ENCODE assay signal across 8 cellular contexts in genomic region chr9:124617477-124618141, GRCh38.
DNase-seq lines count a peak whose midpoint lies in the region; ATAC-seq and TF ChIP-seq lines count a peak whose summit lies in the region.

No MANE protein-coding gene starts in this region.

- TF ChIP-seq CTCF in HFFc6 (IDR thresholded peaks at IDR 0.05) (peak; percentile 96), lung (IDR thresholded peaks at IDR 0.05; ENCODE audit: control extremely low read depth, extremely low read depth) (peak; percentile 89)

- no peaks in the 10 kb centered on the region for H3K36me3 Mint-ChIP-seq in HFFc6 (ENCODE audit: low read depth)

- H3K4me3 ChIP-seq in ectodermal cell (ENCODE audit: insufficient read depth, low read depth, low read length): no peak overlapping the region
- no peak overlapping the region for H3K4me3 ChIP-seq in lung

- no peaks in the 10 kb centered on the region; the same call in 1 of the 2 replicates for H3K27me3 Mint-ChIP-seq in HFFc6 (ENCODE audit: insufficient read depth)

- H3K9me3 ChIP-seq in ectodermal cell (ENCODE audit: control insufficient read depth, low read length) (no peaks in the 10 kb centered on the region), lung (ENCODE audit: control insufficient read depth in 2 of 2, insufficient read depth in 1 of 2, low read length in 1 of 2) (no peaks in the 10 kb centered on the region)

- peaks cover 50% of the 10 kb centered on the region for H3K4me1 Mint-ChIP-seq in HFFc6 (ENCODE audit: low read depth)

- no peaks in the 10 kb centered on the region for H3K9me3 Mint-ChIP-seq in HFFc6

- H3K4me3 Mint-ChIP-seq in HFFc6: no peak overlapping the region

- DNase-seq in COLO829 (ENCODE audit: low spot score) (peak; percentile 82), HFFc6 (peak; percentile 63), NCI-H524 treated with DMSO at 0.1 percent for 48 hours (lab: John Stamatoyannopoulos, UW) (peak; percentile 15), lung (ENCODE audit: low spot score) (peak; percentile 80)
- peak; percentile 80 to 82 for DNase-seq in activated CD4-positive, alpha-beta T cell treated with anti-CD3 and anti-CD28 coated beads, Interleukin-2, amount 50 U/mL, for 48 hours
- DNase-seq in stimulated activated CD8-positive, alpha-beta memory T cell treated with anti-CD3 and anti-CD28 coated beads, Interleukin-15, amount 100 ng/mL, for 1 hour (ENCODE audit: low read depth): peak; percentile 54

- WGBS in ectodermal cell, 2 experiments: 11 to 13% methylated on average over 3 of the region's 3 CpGs
- WGBS in lung, 2 donors: 29 to 34% methylated on average over 3 of the region's 3 CpGs

- H3K27ac Mint-ChIP-seq in HFFc6: no peak overlapping the region

- H3K27ac ChIP-seq in ectodermal cell (ENCODE audit: insufficient read depth, low read depth, low read length, poor library complexity, severe bottlenecking): peak overlapping the region; percentile 30
- peak overlapping the region in 1 of 2 donors; percentile 47 for H3K27ac ChIP-seq in lung (ENCODE audit: low read depth in 1 of 2, low read length in 1 of 2)

- H3K27me3 ChIP-seq in ectodermal cell (ENCODE audit: control insufficient read depth, insufficient read depth, low read length, poor library complexity, severe bottlenecking) (no peaks in the 10 kb centered on the region), lung (ENCODE audit: control insufficient read depth, insufficient read depth) (no peaks in the 10 kb centered on the region)

- ATAC-seq in lung (ENCODE audit: insufficient read depth, low FRiP score) (peak; percentile 82), HG03097 (IDR thresholded peaks at IDR 0.05; ENCODE audit: low FRiP score, unreplicated experiment) (no peak)

- H3K36me3 ChIP-seq in ectodermal cell (ENCODE audit: control insufficient read depth, insufficient read depth, low read length) (no peaks in the 10 kb centered on the region), lung (ENCODE audit: control insufficient read depth in 2 of 2, insufficient read depth in 2 of 2, low read length in 2 of 2) (no peaks in the 10 kb centered on the region)

- H3K4me1 ChIP-seq in ectodermal cell (ENCODE audit: control insufficient read depth, insufficient read depth, low read length): peaks cover 11% of the 10 kb centered on the region
- peaks cover 0 to under 1% of the 10 kb centered on the region in 2 donors for H3K4me1 ChIP-seq in lung (ENCODE audit: control insufficient read depth in 2 of 2, insufficient read depth in 2 of 2, low read length in 2 of 2)

Comparison
In these comparisons a context has a peak if more than half of its experiments do, and no peak if none do; other contexts are left out.
1. DNase-seq: peak in every context shown above with its lines; median percentile 82 in COLO829; 81 in activated CD4-positive, alpha-beta T cell treated with anti-CD3 and anti-CD28 coated beads, Interleukin-2, amount 50 U/mL, for 48 hours; 80 in lung; 63 in HFFc6; 54 in stimulated activated CD8-positive, alpha-beta memory T cell treated with anti-CD3 and anti-CD28 coated beads, Interleukin-15, amount 100 ng/mL, for 1 hour; 15 in NCI-H524 treated with DMSO at 0.1 percent for 48 hours.